ENCODE assay signal across 9 cellular contexts in genomic region chr3:161069441-161070251, GRCh38. TPM values are rescaled to one million over a fixed set of nuclear protein-coding genes. Genes with fewer than 3 reads are reported as not detected.
DNase-seq lines count a peak whose midpoint lies in the region; ATAC-seq and TF ChIP-seq lines count a peak whose summit lies in the region.
"Had no signal": no experiment of that assay in that cellular context is flagged by ENCODE, and none has a peak within 500 bp of the region (broad histone marks: within the 10 kb centered on the region; RNA-seq: fewer than 3 reads in every experiment).

No MANE protein-coding gene starts in this region.

- no peak overlapping the region for H3K27ac Mint-ChIP-seq in nephron progenitor cell
- H3K27ac Mint-ChIP-seq: nephron had no signal

- no peaks in the 10 kb centered on the region for H3K27me3 ChIP-seq in DND-41 (ENCODE audit: insufficient read depth, low read length, poor library complexity)

- no peaks in the 10 kb centered on the region for H3K36me3 Mint-ChIP-seq in nephron progenitor cell (ENCODE audit: low read depth)

- H3K4me3 Mint-ChIP-seq in nephron progenitor cell: no peak overlapping the region
- H3K4me3 Mint-ChIP-seq: nephron had no signal

- no peaks in the 10 kb centered on the region for H3K9me3 Mint-ChIP-seq in nephron progenitor cell
- H3K9me3 Mint-ChIP-seq: nephron had no signal

- H3K27ac ChIP-seq in DND-41 (ENCODE audit: low read length): peak overlapping the region; percentile 73

- no peaks in the 10 kb centered on the region for H3K9me3 ChIP-seq in DND-41 (ENCODE audit: insufficient read depth, low read length, severe bottlenecking)

- no peaks in the 10 kb centered on the region for H3K36me3 ChIP-seq in DND-41 (ENCODE audit: insufficient read depth, low read length)

- H3K4me2 ChIP-seq in DND-41 (ENCODE audit: insufficient read depth, low read length): no peak overlapping the region; the same call in 1 of the 2 replicates

- no peaks in the 10 kb centered on the region for H3K27me3 Mint-ChIP-seq in nephron progenitor cell (ENCODE audit: low read depth, poor library complexity)

- H3K9ac ChIP-seq in DND-41 (ENCODE audit: low read depth, low read length): no peak overlapping the region; the same call in 1 of the 2 replicates

- peak; percentile 82 for ATAC-seq in DND-41 (ENCODE audit: insufficient read depth, low read depth)
- ATAC-seq in GM19438 (IDR thresholded peaks at IDR 0.05; ENCODE audit: low read depth, unreplicated experiment): peak; percentile 96
- peak; percentile 95 for ATAC-seq in HG03354 (IDR thresholded peaks at IDR 0.05; ENCODE audit: poor library complexity, severe bottlenecking, unreplicated experiment)

- H3K79me2 ChIP-seq in DND-41 (ENCODE audit: insufficient read depth, low read length): no peaks in the 10 kb centered on the region

- peak; percentile 39 for DNase-seq in DND-41
- DNase-seq in RPMI7951 (ENCODE audit: low read depth): peak; percentile 89
- DNase-seq in fibroblast of gingiva (ENCODE audit: low read depth): peak; percentile 82
- DNase-seq in smooth muscle cell of the brain vasculature (ENCODE audit: low read depth, low spot score): peak; percentile 24
- DNase-seq in NCI-H2227 (lab: John Stamatoyannopoulos, UW; ENCODE audit: unreplicated experiment): no peak
- no peak for DNase-seq in nephron progenitor cell

- peaks cover 42% of the 10 kb centered on the region for H3K4me1 ChIP-seq in DND-41 (ENCODE audit: insufficient read depth, low read length)

- no peaks in the 10 kb centered on the region for H3K4me1 Mint-ChIP-seq in nephron progenitor cell
- H3K4me1 Mint-ChIP-seq: nephron had no signal

- H3K4me3 ChIP-seq in DND-41 (ENCODE audit: low read depth in 1 of 2, low read length in 2 of 2): no peak overlapping the region

- no peaks in the 10 kb centered on the region for H4K20me1 ChIP-seq in DND-41 (ENCODE audit: insufficient read depth, low read length)

- H2AFZ ChIP-seq in DND-41 (ENCODE audit: low read depth, low read length): no peak overlapping the region

- TF ChIP-seq CTCF in DND-41 (IDR thresholded peaks at IDR 0.05; ENCODE audit: borderline replicate concordance, extremely low read depth, low read length, poor library complexity, severe bottlenecking): no peak
- TF ChIP-seq CTCF in nephron progenitor cell (IDR thresholded peaks at IDR 0.05): no peak

RNA-seq across cellular contexts. Expression of gene B3GALNT1, which starts 35.5 kb away (rescaled TPM):
- 11.6 and 15.0 TPM in 2 replicates for total RNA-seq in RPMI7951 (2014; rRNA removed; shearing (Covaris generic))

Comparison
In these comparisons a context has a peak if more than half of its experiments do, and no peak if none do; other contexts are left out.
1. DNase-seq: peak in DND-41 (single experiment), RPMI7951 (single experiment), fibroblast of gingiva (single experiment) and smooth muscle cell of the brain vasculature (single experiment); none in NCI-H2227 (single experiment) and nephron progenitor cell (single experiment).
2. Peak in every context shown above with its lines, with median percentiles within 50 percentile points of each other: ATAC-seq.